Comparison of ENCODE assay signal across 34 cellular contexts in the genomic region with DNA sequence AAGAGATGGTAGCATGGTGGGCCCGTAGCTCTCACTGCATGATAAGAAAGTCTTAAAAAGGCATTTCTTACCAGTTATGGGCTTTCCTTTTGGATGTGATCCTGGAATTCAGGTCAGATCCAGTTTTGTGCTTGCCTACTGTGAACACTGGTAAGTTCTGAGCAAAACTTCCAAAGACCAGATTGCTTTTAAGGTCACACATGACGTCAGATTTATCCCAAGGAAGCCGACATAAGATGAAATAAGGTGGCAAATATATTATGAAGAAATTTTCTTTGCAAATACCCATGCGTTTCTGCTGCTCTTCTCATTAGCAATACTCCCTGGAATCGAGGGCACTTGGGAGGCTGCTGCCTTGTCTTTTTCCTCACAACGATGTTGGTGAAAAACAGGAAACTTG.
"Had no signal": no experiment of that assay in that cellular context is flagged by ENCODE, and none has a peak within 500 bp of the region (broad histone marks: within the 10 kb centered on the region; RNA-seq: fewer than 3 reads in every experiment).

No MANE protein-coding gene starts in this region.

- H3K9me3 ChIP-seq: adrenal gland, ascending aorta, body of pancreas, breast epithelium had no signal

- ATAC-seq: activated naive CD4-positive, alpha-beta T cell treated with anti-CD3 and anti-CD28 coated beads, Interleukin-2, amount 50 U/mL, for 72 hours; activated naive CD8-positive, alpha-beta T cell treated with anti-CD3 and anti-CD28 coated beads, Interleukin-2, amount 50 U/mL, for 24 hours; activated T-cell treated with anti-CD3 and anti-CD28 coated beads, Interleukin-2, amount 50 U/mL, for 4 hours; activated T-cell treated with anti-CD3 and anti-CD28 coated beads, Interleukin-2, amount 50 U/mL, for 72 hours; activated T-helper 17 cell treated with anti-CD3 and anti-CD28 coated beads, Interleukin-2, amount 50 U/mL, for 72 hours; body of pancreas had no signal

- FAIRE-seq: astrocyte, bronchial epithelial cell had no signal

- H3K4me1 ChIP-seq: adrenal gland, ascending aorta, body of pancreas, breast epithelium had no signal

- H3K27ac ChIP-seq: adrenal gland, ascending aorta, body of pancreas, brain microvascular endothelial cell, breast epithelium, cardiac muscle cell had no signal

- DNase-seq: activated effector memory CD4-positive, alpha-beta T cell treated with anti-CD3 and anti-CD28 coated beads, Interleukin-2, amount 50 U/mL, for 16 hours; activated effector memory CD4-positive, alpha-beta T cell treated with Interleukin-2 at 50 U/mL for 16 hours; activated gamma-delta T cell; activated gamma-delta T cell treated with Interleukin-2 at 50 U/mL for 16 hours; activated naive CD4-positive, alpha-beta T cell; activated naive CD4-positive, alpha-beta T cell treated with anti-CD3 and anti-CD28 coated beads for 36 hours; activated naive CD4-positive, alpha-beta T cell treated with anti-CD3 and anti-CD28 coated beads, Interleukin-2, amount 10 ng/mL, durations not matched to agents 7 days and 5 days; activated naive CD4-positive, alpha-beta T cell treated with anti-CD3 and anti-CD28 coated beads, Interleukin-2, amount 50 U/mL, for 16 hours; activated naive CD4-positive, alpha-beta T cell treated with Interleukin-2 at 50 U/mL for 16 hours; activated naive CD8-positive, alpha-beta T cell treated with anti-CD3 and anti-CD28 coated beads for 36 hours; activated naive CD8-positive, alpha-beta T cell treated with anti-CD3 and anti-CD28 coated beads, Interleukin-2, amount 10 ng/mL, durations not matched to agents 7 days and 5 days; activated naive CD8-positive, alpha-beta T cell treated with anti-CD3 and anti-CD28 coated beads, Interleukin-2, amount 50 U/mL, for 24 hours; activated T-cell treated with anti-CD3 and anti-CD28 coated beads, Interleukin-2, amount 50 U/mL, for 1 hour; activated T-cell treated with anti-CD3 and anti-CD28 coated beads, Interleukin-2, amount 50 U/mL, for 24 hours; activated T-cell treated with anti-CD3 and anti-CD28 coated beads, Interleukin-2, amount 50 U/mL, for 4 hours; activated T-cell treated with anti-CD3 and anti-CD28 coated beads, Interleukin-2, amount 50 U/mL, for 48 hours; activated T-cell treated with anti-CD3 and anti-CD28 coated beads, Interleukin-2, amount 50 U/mL, for 72 hours; adrenal gland; amniotic stem cell; amygdala; anterior cingulate cortex; aorta; body of pancreas; brain microvascular endothelial cell; caudate nucleus; central memory CD4-positive, alpha-beta T cell; cerebellar nuclear complex had no signal

- H3K27me3 ChIP-seq: adrenal gland, ascending aorta, body of pancreas, brain microvascular endothelial cell, breast epithelium, cardiac muscle cell had no signal

- H3K4me3 ChIP-seq: adrenal gland, ascending aorta, body of pancreas, breast epithelium, cardiac muscle cell had no signal

- H3K36me3 ChIP-seq: adrenal gland, ascending aorta, brain microvascular endothelial cell, breast epithelium, cardiac muscle cell had no signal
